1 cellular context compared by ENCODE assay signal in genomic region chr2:173991857-173992588, GRCh38.
TF ChIP-seq lines count a peak whose summit lies in the region.

No MANE protein-coding gene starts in this region.

TF ChIP-seq in IMR-90, 13 proteins besides CTCF, POLR2A, EP300 and RAD21 (continued from another document):
- TF ChIP-seq USF2 (IDR thresholded peaks at IDR 0.05; ENCODE audit: low read depth, low read length), result no peak
- TF ChIP-seq NFE2L2 (IDR thresholded peaks at IDR 0.05; ENCODE audit: low read depth, low read length), result no peak
- no peak for TF ChIP-seq CHD1 (IDR thresholded peaks at IDR 0.05; ENCODE audit: low read depth, low read length)
- no peak for TF ChIP-seq MAFK (IDR thresholded peaks at IDR 0.05; ENCODE audit: low read depth, low read length)
- TF ChIP-seq FOS (IDR thresholded peaks at IDR 0.05; ENCODE audit: low read depth, low read length), result no peak
